In genomic region chr22:26360169-26360885, GRCh38 we compare ENCODE assay signal across 1 cellular context.
TF ChIP-seq lines count a peak whose summit lies in the region.

No MANE protein-coding gene starts in this region.

TF ChIP-seq in K562, 482 proteins besides CTCF, POLR2A, EP300 and RAD21 (continued from another document):
- TF ChIP-seq, protein P1, sequence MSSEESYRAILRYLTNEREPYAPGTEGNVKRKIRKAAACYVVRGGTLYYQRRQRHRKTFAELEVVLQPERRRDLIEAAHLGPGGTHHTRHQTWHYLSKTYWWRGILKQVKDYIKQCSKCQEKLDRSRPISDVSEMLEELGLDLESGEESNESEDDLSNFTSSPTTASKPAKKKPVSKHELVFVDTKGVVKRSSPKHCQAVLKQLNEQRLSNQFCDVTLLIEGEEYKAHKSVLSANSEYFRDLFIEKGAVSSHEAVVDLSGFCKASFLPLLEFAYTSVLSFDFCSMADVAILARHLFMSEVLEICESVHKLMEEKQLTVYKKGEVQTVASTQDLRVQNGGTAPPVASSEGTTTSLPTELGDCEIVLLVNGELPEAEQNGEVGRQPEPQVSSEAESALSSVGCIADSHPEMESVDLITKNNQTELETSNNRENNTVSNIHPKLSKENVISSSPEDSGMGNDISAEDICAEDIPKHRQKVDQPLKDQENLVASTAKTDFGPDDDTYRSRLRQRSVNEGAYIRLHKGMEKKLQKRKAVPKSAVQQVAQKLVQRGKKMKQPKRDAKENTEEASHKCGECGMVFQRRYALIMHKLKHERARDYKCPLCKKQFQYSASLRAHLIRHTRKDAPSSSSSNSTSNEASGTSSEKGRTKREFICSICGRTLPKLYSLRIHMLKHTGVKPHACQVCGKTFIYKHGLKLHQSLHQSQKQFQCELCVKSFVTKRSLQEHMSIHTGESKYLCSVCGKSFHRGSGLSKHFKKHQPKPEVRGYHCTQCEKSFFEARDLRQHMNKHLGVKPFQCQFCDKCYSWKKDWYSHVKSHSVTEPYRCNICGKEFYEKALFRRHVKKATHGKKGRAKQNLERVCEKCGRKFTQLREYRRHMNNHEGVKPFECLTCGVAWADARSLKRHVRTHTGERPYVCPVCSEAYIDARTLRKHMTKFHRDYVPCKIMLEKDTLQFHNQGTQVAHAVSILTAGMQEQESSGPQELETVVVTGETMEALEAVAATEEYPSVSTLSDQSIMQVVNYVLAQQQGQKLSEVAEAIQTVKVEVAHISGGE (CRISPR knock-in tag; IDR thresholded peaks at IDR 0.05): no peak
- TF ChIP-seq ATF1 (CRISPR knock-in tag; IDR thresholded peaks at IDR 0.05) (no peak), ATF1 (tag; IDR thresholded peaks at IDR 0.05) (peak; percentile 61), ZBTB7A (IDR thresholded peaks at IDR 0.05; ENCODE audit: borderline replicate concordance, control insufficient read depth, low read depth, low read length) (peak; percentile 26; the same call in 1 of the 2 replicates), CREB1 (IDR thresholded peaks at IDR 0.05) (peak; percentile 29; the same call in 1 of the 2 replicates), CREB1 (CRISPR knock-in tag; IDR thresholded peaks at IDR 0.05) (no peak), HNRNPLL (IDR thresholded peaks at IDR 0.05; ENCODE audit: low read depth, low read length, poor library complexity, severe bottlenecking) (no peak), ZNF75A (CRISPR knock-in tag; IDR thresholded peaks at IDR 0.05) (no peak), MIER1 (IDR thresholded peaks at IDR 0.05; ENCODE audit: low read depth) (no peak), ZNF23 (CRISPR knock-in tag; IDR thresholded peaks at IDR 0.05) (no peak), XRCC5 (IDR thresholded peaks at IDR 0.05; ENCODE audit: low read depth, low read length) (peak; percentile 34; the same call in 1 of the 2 replicates), ZNF764 (CRISPR knock-in tag; IDR thresholded peaks at IDR 0.05; ENCODE audit: low read depth) (no peak), CLOCK (CRISPR knock-in tag; IDR thresholded peaks at IDR 0.05; ENCODE audit: borderline replicate concordance) (no peak), JUND (IDR thresholded peaks at IDR 0.05; ENCODE audit: borderline replicate concordance, low read depth, low read length) (0 out of 2 replicates have a peak, but pooled peaks have one; percentile 9), JUND (tag; IDR thresholded peaks at IDR 0.05; ENCODE audit: borderline replicate concordance, low read depth, low read length) (peak; percentile 17; the same call in 1 of the 3 replicates), ZNF316 (IDR thresholded peaks at IDR 0.05) (no peak), ILF3 (IDR thresholded peaks at IDR 0.05; ENCODE audit: borderline replicate concordance) (no peak), KLF16 (IDR thresholded peaks at IDR 0.05) (no peak), CEBPZ (IDR thresholded peaks at IDR 0.05; ENCODE audit: borderline replicate concordance, low read depth, low read length) (no peak), ATF7 (IDR thresholded peaks at IDR 0.05) (peak; percentile 36; the same call in 1 of the 2 replicates), SMAD1 (IDR thresholded peaks at IDR 0.05; ENCODE audit: low read depth, low read length, partially characterized antibody) (no peak), MCM7 (IDR thresholded peaks at IDR 0.05) (no peak), PYGO2 (tag; IDR thresholded peaks at IDR 0.05) (no peak), TRIM28 (IDR thresholded peaks at IDR 0.05) (no peak), MEIS2 (IDR thresholded peaks at IDR 0.05; ENCODE audit: partially characterized antibody) (no peak), ZNF444 (CRISPR knock-in tag; IDR thresholded peaks at IDR 0.05) (no peak), TAF7 (tag; IDR thresholded peaks at IDR 0.05) (no peak), NCOA2 (IDR thresholded peaks at IDR 0.05; ENCODE audit: partially characterized antibody in 2 of 2) (no peak), FOXJ3 (CRISPR knock-in tag; IDR thresholded peaks at IDR 0.05) (no peak), ZFP91 (CRISPR knock-in tag; IDR thresholded peaks at IDR 0.05) (no peak), SMARCB1 (IDR thresholded peaks at IDR 0.05; ENCODE audit: insufficient read length, low read depth) (no peak), RUNX1 (IDR thresholded peaks at IDR 0.05; ENCODE audit: low read depth) (no peak), ZNF24 (IDR thresholded peaks at IDR 0.05) (no peak)
- TF ChIP-seq, protein P2, sequence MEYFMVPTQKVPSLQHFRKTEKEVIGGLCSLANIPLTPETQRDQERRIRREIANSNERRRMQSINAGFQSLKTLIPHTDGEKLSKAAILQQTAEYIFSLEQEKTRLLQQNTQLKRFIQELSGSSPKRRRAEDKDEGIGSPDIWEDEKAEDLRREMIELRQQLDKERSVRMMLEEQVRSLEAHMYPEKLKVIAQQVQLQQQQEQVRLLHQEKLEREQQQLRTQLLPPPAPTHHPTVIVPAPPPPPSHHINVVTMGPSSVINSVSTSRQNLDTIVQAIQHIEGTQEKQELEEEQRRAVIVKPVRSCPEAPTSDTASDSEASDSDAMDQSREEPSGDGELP (CRISPR knock-in tag; IDR thresholded peaks at IDR 0.05; ENCODE audit: borderline replicate concordance): peak; percentile 36; the same call in 1 of the 2 replicates
- TF ChIP-seq, protein P3, sequence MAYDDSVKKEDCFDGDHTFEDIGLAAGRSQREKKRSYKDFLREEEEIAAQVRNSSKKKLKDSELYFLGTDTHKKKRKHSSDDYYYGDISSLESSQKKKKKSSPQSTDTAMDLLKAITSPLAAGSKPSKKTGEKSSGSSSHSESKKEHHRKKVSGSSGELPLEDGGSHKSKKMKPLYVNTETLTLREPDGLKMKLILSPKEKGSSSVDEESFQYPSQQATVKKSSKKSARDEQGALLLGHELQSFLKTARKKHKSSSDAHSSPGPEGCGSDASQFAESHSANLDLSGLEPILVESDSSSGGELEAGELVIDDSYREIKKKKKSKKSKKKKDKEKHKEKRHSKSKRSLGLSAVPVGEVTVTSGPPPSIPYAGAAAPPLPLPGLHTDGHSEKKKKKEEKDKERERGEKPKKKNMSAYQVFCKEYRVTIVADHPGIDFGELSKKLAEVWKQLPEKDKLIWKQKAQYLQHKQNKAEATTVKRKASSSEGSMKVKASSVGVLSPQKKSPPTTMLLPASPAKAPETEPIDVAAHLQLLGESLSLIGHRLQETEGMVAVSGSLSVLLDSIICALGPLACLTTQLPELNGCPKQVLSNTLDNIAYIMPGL (CRISPR knock-in tag; IDR thresholded peaks at IDR 0.05): no peak
